Comparison of ENCODE assay signal across 18 cellular contexts in the genomic region with DNA sequence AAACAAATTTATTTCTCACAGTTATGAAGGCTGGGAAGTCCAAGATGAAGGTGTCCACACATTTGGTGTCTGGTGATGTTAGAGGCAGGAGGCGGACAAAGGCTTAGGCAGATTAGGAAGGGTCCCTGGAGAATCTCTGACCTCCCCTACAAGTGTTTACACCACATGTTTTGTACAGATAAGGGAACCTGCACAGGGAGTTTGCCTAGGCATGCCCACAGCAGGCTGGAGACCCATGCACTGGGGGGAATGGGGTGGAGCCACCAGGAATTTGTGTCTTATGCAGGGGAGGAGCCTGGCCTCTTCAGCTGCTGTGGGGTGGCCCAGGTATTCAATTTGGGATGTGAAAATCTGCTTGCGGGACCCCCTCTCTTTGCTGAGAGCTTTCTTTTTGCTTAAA.
"Had no signal": no experiment of that assay in that cellular context is flagged by ENCODE, and none has a peak within 500 bp of the region (broad histone marks: within the 10 kb centered on the region; RNA-seq: fewer than 3 reads in every experiment).

No MANE protein-coding gene starts in this region.

- H2AFZ ChIP-seq: parathyroid adenoma had no signal

- H3K27me3 ChIP-seq: body of pancreas, gastroesophageal sphincter, neutrophil had no signal

- H3K9ac ChIP-seq: parathyroid adenoma had no signal

- DNase-seq: activated B cell treated with CpG ODN at 0.5 μM for 24 hours; activated CD4-positive, alpha-beta T cell treated with anti-CD3 and anti-CD28 coated beads for 48 hours; activated CD8-positive, alpha-beta memory T cell treated with anti-CD3 and anti-CD28 coated beads, Interleukin-2, amount 50 U/mL, for 4 hours; activated CD8-positive, alpha-beta T cell treated with anti-CD3 and anti-CD28 coated beads, Interleukin-2, amount 10 ng/mL, durations not matched to agents 7 days and 5 days; activated effector memory CD4-positive, alpha-beta T cell treated with anti-CD3 and anti-CD28 coated beads, Interleukin-2, amount 50 U/mL, for 16 hours; activated T-cell treated with anti-CD3 and anti-CD28 coated beads, Interleukin-2, amount 50 U/mL, for 48 hours; amniotic stem cell; body of pancreas; cortex of kidney; effector CD8-positive, alpha-beta T cell; naive B cell; stimulated activated CD4-positive, alpha-beta T cell treated with anti-CD3 and anti-CD28 coated beads, Interleukin-12 subunit alpha, Interleukin-12 subunit beta, amount 100 ng/mL, for 4 hours; stimulated activated CD4-positive, alpha-beta T cell treated with anti-CD3 and anti-CD28 coated beads, Interleukin-2, amount 100 ng/mL, for 24 hours had no signal

- H3K4me1 ChIP-seq: body of pancreas, gastroesophageal sphincter, parathyroid adenoma had no signal

- ATAC-seq: activated CD8-positive, alpha-beta T cell treated with anti-CD3 and anti-CD28 coated beads, Interleukin-2, amount 10 ng/mL, durations not matched to agents 7 days and 5 days; body of pancreas; gastroesophageal sphincter had no signal

- H3K27ac ChIP-seq: body of pancreas, gastroesophageal sphincter, neutrophil, parathyroid adenoma, thoracic aorta had no signal

- H3K36me3 ChIP-seq: neutrophil, thoracic aorta had no signal

- H3K9me3 ChIP-seq: body of pancreas, gastroesophageal sphincter, neutrophil had no signal

- H3K79me2 ChIP-seq: parathyroid adenoma had no signal

- H3K4me3 ChIP-seq: body of pancreas, gastroesophageal sphincter, lung, thoracic aorta had no signal
